8 cellular contexts compared by ENCODE assay signal in genomic region chr15:31080618-31081017, GRCh38. TPM values are rescaled to one million over a fixed set of nuclear protein-coding genes. Genes with fewer than 3 reads are reported as not detected.
A peak's percentile ranks its signal among the peaks of the same experiment; 100 is the strongest.
DNase-seq lines count a peak whose midpoint lies in the region; ATAC-seq and TF ChIP-seq lines count a peak whose summit lies in the region.

No MANE protein-coding gene starts in this region.

- DNase-seq in HT-29 (ENCODE audit: low spot score) (peak; percentile 88), neural crest cell (ENCODE audit: low read depth, low spot score) (peak; percentile 64), DMS114 treated with DMSO at 0.1 percent for 48 hours (lab: John Stamatoyannopoulos, UW; ENCODE audit: unreplicated experiment) (no peak), NCI-H748 (lab: John Stamatoyannopoulos, UW; ENCODE audit: unreplicated experiment) (no peak)
- peak; percentile 16 for DNase-seq in activated CD4-positive, alpha-beta T cell treated with anti-CD3 and anti-CD28 coated beads, Interleukin-2, amount 50 U/mL, for 1 hour

- ATAC-seq in esophagus mucosa (peak; percentile 27), GM18909 (IDR thresholded peaks at IDR 0.05; ENCODE audit: poor library complexity, unreplicated experiment) (no peak), HG03175 (IDR thresholded peaks at IDR 0.05; ENCODE audit: unreplicated experiment) (no peak)

- H3K4me1 Mint-ChIP-seq in neural crest cell, result peaks cover 9% of the 10 kb centered on the region

- H3K27ac Mint-ChIP-seq in neural crest cell (ENCODE audit: unreplicated experiment), result no peak overlapping the region

- H3K36me3 Mint-ChIP-seq in neural crest cell (ENCODE audit: low read depth), result no peaks in the 10 kb centered on the region

- TF ChIP-seq CTCF in neural crest cell (conservative IDR thresholded peaks at IDR 0.05), result no peak

- H3K9me3 Mint-ChIP-seq in neural crest cell, result no peaks in the 10 kb centered on the region

- H3K4me3 Mint-ChIP-seq in neural crest cell, result no peak overlapping the region

- H3K27me3 Mint-ChIP-seq in neural crest cell (ENCODE audit: low read depth), result peaks cover 15% of the 10 kb centered on the region

RNA-seq across cellular contexts. Expression of gene TRPM1, which starts 20.9 kb away (rescaled TPM):
- not detected in 2 replicates for total RNA-seq in HT-29 (2014; rRNA removed; shearing (Covaris generic))
- total RNA-seq in esophagus mucosa (not detected), neural crest cell (not detected in 2 replicates)

Comparison
In these comparisons a context has a peak if more than half of its experiments do, and no peak if none do; other contexts are left out.
1. DNase-seq: peak in HT-29 (single experiment), activated CD4-positive, alpha-beta T cell treated with anti-CD3 and anti-CD28 coated beads, Interleukin-2, amount 50 U/mL, for 1 hour (single experiment) and neural crest cell (single experiment); none in DMS114 treated with DMSO at 0.1 percent for 48 hours (single experiment) and NCI-H748 (single experiment).